ENCODE assay signal across 1 cellular context in the genomic region with DNA sequence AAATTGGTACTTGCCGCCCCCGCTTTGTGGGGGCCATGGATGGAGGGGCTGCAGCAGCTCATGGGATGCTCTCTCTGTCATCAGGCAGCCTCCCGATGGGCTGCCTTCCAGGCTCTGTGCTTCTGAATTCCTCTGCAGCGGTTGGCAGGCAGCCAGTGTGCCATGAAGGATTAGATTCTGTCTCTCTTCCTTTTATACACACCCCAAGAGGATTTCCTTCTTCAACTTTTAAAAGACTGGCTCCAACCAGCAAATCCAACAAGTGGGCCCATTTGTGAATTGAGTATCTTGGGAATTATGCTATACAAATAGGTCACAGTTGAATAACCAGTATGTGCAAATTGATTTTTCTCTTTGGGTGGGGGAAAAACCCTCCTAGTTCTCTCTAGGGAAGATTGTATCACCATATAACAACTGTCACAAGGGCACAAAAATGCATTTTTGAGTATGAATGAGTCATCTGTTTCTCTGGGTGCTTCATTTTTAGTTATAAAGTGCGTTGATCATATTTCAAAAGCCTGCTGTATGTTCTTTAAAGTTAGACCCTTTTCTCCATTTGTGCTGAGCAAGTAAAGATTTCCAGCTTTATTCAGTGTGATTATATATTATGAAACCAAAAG.
TF ChIP-seq lines count a peak whose summit lies in the region.

No MANE protein-coding gene starts in this region.

TF ChIP-seq in K562, 482 proteins besides CTCF, POLR2A, EP300 and RAD21 (continued from another document and continues in another):
- TF ChIP-seq, protein P1, sequence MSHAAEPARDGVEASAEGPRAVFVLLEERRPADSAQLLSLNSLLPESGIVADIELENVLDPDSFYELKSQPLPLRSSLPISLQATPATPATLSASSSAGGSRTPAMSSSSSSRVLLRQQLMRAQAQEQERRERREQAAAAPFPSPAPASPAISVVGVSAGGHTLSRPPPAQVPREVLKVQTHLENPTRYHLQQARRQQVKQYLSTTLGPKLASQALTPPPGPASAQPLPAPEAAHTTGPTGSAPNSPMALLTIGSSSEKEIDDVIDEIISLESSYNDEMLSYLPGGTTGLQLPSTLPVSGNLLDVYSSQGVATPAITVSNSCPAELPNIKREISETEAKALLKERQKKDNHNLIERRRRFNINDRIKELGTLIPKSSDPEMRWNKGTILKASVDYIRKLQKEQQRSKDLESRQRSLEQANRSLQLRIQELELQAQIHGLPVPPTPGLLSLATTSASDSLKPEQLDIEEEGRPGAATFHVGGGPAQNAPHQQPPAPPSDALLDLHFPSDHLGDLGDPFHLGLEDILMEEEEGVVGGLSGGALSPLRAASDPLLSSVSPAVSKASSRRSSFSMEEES (CRISPR knock-in tag; IDR thresholded peaks at IDR 0.05): no peak
- TF ChIP-seq, protein P2, sequence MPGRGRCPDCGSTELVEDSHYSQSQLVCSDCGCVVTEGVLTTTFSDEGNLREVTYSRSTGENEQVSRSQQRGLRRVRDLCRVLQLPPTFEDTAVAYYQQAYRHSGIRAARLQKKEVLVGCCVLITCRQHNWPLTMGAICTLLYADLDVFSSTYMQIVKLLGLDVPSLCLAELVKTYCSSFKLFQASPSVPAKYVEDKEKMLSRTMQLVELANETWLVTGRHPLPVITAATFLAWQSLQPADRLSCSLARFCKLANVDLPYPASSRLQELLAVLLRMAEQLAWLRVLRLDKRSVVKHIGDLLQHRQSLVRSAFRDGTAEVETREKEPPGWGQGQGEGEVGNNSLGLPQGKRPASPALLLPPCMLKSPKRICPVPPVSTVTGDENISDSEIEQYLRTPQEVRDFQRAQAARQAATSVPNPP (IDR thresholded peaks at IDR 0.05; ENCODE audit: borderline replicate concordance, insufficient read depth, insufficient read length): no peak
- TF ChIP-seq, protein P3, sequence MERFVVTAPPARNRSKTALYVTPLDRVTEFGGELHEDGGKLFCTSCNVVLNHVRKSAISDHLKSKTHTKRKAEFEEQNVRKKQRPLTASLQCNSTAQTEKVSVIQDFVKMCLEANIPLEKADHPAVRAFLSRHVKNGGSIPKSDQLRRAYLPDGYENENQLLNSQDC (CRISPR knock-in tag; IDR thresholded peaks at IDR 0.05): no peak
- TF ChIP-seq SRSF7 (optimal IDR thresholded peaks at IDR 0.05; ENCODE audit: low read depth, low read length): no peak
- TF ChIP-seq, protein P4, sequence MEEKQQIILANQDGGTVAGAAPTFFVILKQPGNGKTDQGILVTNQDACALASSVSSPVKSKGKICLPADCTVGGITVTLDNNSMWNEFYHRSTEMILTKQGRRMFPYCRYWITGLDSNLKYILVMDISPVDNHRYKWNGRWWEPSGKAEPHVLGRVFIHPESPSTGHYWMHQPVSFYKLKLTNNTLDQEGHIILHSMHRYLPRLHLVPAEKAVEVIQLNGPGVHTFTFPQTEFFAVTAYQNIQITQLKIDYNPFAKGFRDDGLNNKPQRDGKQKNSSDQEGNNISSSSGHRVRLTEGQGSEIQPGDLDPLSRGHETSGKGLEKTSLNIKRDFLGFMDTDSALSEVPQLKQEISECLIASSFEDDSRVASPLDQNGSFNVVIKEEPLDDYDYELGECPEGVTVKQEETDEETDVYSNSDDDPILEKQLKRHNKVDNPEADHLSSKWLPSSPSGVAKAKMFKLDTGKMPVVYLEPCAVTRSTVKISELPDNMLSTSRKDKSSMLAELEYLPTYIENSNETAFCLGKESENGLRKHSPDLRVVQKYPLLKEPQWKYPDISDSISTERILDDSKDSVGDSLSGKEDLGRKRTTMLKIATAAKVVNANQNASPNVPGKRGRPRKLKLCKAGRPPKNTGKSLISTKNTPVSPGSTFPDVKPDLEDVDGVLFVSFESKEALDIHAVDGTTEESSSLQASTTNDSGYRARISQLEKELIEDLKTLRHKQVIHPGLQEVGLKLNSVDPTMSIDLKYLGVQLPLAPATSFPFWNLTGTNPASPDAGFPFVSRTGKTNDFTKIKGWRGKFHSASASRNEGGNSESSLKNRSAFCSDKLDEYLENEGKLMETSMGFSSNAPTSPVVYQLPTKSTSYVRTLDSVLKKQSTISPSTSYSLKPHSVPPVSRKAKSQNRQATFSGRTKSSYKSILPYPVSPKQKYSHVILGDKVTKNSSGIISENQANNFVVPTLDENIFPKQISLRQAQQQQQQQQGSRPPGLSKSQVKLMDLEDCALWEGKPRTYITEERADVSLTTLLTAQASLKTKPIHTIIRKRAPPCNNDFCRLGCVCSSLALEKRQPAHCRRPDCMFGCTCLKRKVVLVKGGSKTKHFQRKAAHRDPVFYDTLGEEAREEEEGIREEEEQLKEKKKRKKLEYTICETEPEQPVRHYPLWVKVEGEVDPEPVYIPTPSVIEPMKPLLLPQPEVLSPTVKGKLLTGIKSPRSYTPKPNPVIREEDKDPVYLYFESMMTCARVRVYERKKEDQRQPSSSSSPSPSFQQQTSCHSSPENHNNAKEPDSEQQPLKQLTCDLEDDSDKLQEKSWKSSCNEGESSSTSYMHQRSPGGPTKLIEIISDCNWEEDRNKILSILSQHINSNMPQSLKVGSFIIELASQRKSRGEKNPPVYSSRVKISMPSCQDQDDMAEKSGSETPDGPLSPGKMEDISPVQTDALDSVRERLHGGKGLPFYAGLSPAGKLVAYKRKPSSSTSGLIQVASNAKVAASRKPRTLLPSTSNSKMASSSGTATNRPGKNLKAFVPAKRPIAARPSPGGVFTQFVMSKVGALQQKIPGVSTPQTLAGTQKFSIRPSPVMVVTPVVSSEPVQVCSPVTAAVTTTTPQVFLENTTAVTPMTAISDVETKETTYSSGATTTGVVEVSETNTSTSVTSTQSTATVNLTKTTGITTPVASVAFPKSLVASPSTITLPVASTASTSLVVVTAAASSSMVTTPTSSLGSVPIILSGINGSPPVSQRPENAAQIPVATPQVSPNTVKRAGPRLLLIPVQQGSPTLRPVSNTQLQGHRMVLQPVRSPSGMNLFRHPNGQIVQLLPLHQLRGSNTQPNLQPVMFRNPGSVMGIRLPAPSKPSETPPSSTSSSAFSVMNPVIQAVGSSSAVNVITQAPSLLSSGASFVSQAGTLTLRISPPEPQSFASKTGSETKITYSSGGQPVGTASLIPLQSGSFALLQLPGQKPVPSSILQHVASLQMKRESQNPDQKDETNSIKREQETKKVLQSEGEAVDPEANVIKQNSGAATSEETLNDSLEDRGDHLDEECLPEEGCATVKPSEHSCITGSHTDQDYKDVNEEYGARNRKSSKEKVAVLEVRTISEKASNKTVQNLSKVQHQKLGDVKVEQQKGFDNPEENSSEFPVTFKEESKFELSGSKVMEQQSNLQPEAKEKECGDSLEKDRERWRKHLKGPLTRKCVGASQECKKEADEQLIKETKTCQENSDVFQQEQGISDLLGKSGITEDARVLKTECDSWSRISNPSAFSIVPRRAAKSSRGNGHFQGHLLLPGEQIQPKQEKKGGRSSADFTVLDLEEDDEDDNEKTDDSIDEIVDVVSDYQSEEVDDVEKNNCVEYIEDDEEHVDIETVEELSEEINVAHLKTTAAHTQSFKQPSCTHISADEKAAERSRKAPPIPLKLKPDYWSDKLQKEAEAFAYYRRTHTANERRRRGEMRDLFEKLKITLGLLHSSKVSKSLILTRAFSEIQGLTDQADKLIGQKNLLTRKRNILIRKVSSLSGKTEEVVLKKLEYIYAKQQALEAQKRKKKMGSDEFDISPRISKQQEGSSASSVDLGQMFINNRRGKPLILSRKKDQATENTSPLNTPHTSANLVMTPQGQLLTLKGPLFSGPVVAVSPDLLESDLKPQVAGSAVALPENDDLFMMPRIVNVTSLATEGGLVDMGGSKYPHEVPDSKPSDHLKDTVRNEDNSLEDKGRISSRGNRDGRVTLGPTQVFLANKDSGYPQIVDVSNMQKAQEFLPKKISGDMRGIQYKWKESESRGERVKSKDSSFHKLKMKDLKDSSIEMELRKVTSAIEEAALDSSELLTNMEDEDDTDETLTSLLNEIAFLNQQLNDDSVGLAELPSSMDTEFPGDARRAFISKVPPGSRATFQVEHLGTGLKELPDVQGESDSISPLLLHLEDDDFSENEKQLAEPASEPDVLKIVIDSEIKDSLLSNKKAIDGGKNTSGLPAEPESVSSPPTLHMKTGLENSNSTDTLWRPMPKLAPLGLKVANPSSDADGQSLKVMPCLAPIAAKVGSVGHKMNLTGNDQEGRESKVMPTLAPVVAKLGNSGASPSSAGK (IDR thresholded peaks at IDR 0.05): no peak
- TF ChIP-seq FOXA3 (CRISPR knock-in tag; conservative IDR thresholded peaks at IDR 0.05 in 1 of 2, IDR thresholded peaks at IDR 0.05 in 1 of 2): no peak
- no peak for TF ChIP-seq FUS (optimal IDR thresholded peaks at IDR 0.05; ENCODE audit: low read depth, low read length)
- 0 out of 2 replicates have a peak, but pooled peaks have one; percentile 19 for TF ChIP-seq FOXJ2 (tag; IDR thresholded peaks at IDR 0.05)
- TF ChIP-seq NFIC (IDR thresholded peaks at IDR 0.05): peak; percentile 82
- TF ChIP-seq ZNF584 (CRISPR knock-in tag; IDR thresholded peaks at IDR 0.05; ENCODE audit: low read depth): no peak
- TF ChIP-seq SLC30A9 (CRISPR knock-in tag; IDR thresholded peaks at IDR 0.05): no peak
- no peak for TF ChIP-seq BACH1 (tag; IDR thresholded peaks at IDR 0.05)
- TF ChIP-seq, protein P5, sequence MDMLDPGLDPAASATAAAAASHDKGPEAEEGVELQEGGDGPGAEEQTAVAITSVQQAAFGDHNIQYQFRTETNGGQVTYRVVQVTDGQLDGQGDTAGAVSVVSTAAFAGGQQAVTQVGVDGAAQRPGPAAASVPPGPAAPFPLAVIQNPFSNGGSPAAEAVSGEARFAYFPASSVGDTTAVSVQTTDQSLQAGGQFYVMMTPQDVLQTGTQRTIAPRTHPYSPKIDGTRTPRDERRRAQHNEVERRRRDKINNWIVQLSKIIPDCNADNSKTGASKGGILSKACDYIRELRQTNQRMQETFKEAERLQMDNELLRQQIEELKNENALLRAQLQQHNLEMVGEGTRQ (CRISPR knock-in tag; IDR thresholded peaks at IDR 0.05): no peak
- TF ChIP-seq, protein P6, sequence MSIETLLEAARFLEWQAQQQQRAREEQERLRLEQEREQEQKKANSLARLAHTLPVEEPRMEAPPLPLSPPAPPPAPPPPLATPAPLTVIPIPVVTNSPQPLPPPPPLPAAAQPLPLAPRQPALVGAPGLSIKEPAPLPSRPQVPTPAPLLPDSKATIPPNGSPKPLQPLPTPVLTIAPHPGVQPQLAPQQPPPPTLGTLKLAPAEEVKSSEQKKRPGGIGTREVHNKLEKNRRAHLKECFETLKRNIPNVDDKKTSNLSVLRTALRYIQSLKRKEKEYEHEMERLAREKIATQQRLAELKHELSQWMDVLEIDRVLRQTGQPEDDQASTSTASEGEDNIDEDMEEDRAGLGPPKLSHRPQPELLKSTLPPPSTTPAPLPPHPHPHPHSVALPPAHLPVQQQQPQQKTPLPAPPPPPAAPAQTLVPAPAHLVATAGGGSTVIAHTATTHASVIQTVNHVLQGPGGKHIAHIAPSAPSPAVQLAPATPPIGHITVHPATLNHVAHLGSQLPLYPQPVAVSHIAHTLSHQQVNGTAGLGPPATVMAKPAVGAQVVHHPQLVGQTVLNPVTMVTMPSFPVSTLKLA (conservative IDR thresholded peaks at IDR 0.05): no peak
- no peak for TF ChIP-seq PTRF (tag; IDR thresholded peaks at IDR 0.05)
- TF ChIP-seq RAD51 (IDR thresholded peaks at IDR 0.05; ENCODE audit: borderline replicate concordance, low read depth): no peak
- TF ChIP-seq, protein P7, sequence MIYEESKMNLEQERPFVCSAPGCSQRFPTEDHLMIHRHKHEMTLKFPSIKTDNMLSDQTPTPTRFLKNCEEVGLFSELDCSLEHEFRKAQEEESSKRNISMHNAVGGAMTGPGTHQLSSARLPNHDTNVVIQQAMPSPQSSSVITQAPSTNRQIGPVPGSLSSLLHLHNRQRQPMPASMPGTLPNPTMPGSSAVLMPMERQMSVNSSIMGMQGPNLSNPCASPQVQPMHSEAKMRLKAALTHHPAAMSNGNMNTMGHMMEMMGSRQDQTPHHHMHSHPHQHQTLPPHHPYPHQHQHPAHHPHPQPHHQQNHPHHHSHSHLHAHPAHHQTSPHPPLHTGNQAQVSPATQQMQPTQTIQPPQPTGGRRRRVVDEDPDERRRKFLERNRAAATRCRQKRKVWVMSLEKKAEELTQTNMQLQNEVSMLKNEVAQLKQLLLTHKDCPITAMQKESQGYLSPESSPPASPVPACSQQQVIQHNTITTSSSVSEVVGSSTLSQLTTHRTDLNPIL (CRISPR knock-in tag; IDR thresholded peaks at IDR 0.05): no peak
- TF ChIP-seq SMARCC2 (IDR thresholded peaks at IDR 0.05; ENCODE audit: low read depth): peak; percentile 18; the same call in 1 of the 2 replicates
- TF ChIP-seq SMAD3 (CRISPR knock-in tag; conservative IDR thresholded peaks at IDR 0.05): no peak
- no peak for TF ChIP-seq ZNF551 (CRISPR knock-in tag; IDR thresholded peaks at IDR 0.05)
- TF ChIP-seq, protein P8, sequence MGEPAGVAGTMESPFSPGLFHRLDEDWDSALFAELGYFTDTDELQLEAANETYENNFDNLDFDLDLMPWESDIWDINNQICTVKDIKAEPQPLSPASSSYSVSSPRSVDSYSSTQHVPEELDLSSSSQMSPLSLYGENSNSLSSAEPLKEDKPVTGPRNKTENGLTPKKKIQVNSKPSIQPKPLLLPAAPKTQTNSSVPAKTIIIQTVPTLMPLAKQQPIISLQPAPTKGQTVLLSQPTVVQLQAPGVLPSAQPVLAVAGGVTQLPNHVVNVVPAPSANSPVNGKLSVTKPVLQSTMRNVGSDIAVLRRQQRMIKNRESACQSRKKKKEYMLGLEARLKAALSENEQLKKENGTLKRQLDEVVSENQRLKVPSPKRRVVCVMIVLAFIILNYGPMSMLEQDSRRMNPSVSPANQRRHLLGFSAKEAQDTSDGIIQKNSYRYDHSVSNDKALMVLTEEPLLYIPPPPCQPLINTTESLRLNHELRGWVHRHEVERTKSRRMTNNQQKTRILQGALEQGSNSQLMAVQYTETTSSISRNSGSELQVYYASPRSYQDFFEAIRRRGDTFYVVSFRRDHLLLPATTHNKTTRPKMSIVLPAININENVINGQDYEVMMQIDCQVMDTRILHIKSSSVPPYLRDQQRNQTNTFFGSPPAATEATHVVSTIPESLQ (CRISPR knock-in tag; IDR thresholded peaks at IDR 0.05): no peak
- TF ChIP-seq, protein P9, sequence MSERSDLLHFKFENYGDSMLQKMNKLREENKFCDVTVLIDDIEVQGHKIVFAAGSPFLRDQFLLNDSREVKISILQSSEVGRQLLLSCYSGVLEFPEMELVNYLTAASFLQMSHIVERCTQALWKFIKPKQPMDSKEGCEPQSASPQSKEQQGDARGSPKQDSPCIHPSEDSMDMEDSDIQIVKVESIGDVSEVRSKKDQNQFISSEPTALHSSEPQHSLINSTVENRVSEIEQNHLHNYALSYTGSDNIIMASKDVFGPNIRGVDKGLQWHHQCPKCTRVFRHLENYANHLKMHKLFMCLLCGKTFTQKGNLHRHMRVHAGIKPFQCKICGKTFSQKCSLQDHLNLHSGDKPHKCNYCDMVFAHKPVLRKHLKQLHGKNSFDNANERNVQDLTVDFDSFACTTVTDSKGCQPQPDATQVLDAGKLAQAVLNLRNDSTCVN (CRISPR knock-in tag; IDR thresholded peaks at IDR 0.05): no peak
- TF ChIP-seq, protein P10, sequence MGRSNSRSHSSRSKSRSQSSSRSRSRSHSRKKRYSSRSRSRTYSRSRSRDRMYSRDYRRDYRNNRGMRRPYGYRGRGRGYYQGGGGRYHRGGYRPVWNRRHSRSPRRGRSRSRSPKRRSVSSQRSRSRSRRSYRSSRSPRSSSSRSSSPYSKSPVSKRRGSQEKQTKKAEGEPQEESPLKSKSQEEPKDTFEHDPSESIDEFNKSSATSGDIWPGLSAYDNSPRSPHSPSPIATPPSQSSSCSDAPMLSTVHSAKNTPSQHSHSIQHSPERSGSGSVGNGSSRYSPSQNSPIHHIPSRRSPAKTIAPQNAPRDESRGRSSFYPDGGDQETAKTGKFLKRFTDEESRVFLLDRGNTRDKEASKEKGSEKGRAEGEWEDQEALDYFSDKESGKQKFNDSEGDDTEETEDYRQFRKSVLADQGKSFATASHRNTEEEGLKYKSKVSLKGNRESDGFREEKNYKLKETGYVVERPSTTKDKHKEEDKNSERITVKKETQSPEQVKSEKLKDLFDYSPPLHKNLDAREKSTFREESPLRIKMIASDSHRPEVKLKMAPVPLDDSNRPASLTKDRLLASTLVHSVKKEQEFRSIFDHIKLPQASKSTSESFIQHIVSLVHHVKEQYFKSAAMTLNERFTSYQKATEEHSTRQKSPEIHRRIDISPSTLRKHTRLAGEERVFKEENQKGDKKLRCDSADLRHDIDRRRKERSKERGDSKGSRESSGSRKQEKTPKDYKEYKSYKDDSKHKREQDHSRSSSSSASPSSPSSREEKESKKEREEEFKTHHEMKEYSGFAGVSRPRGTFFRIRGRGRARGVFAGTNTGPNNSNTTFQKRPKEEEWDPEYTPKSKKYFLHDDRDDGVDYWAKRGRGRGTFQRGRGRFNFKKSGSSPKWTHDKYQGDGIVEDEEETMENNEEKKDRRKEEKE (IDR thresholded peaks at IDR 0.05; ENCODE audit: borderline replicate concordance in 1 of 2, control insufficient read depth in 1 of 2, low read depth in 2 of 2, low read length in 1 of 2): no peak
